Comparison of ENCODE assay signal across 11 cellular contexts in the genomic region with DNA sequence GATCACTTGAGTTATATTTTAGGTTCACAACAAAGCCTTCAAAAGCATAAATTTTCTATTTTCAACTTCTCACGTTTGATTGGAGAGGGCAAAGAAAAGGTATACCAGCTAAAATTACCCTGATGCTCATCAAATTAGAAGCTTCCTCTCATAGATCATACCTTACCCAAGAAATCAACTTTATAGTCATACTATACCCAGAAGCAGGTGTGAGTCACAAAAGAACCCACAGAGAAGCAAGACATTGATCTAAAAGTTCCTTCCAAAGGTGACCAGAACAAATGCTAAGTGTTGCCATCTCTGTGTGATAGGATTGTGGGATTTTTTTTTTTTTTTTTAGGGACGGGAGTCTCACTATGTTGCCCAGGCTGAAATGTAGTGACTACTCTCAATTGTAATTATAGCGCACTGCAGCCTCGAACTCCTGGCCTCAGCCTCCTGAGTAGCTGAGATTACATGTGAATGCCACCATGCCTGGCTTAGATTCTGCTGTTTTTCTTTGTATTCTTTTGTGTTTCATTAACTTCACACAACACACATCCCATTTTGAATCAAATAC. TPM values are rescaled to one million over a fixed set of nuclear protein-coding genes. Genes with fewer than 3 reads are reported as not detected.
A peak's percentile ranks its signal among the peaks of the same experiment; 100 is the strongest.
DNase-seq lines count a peak whose midpoint lies in the region; ATAC-seq, FAIRE-seq and TF ChIP-seq lines count a peak whose summit lies in the region.
"Had no signal": no experiment of that assay in that cellular context is flagged by ENCODE, and none has a peak within 500 bp of the region (broad histone marks: within the 10 kb centered on the region; RNA-seq: fewer than 3 reads in every experiment).

No MANE protein-coding gene starts in this region.

- H3K27ac ChIP-seq in HepG2 (ENCODE audit: extremely low read length, insufficient read depth, low read length): no peak overlapping the region
- no peak overlapping the region for H3K27ac ChIP-seq in right lobe of liver
- H3K27ac ChIP-seq in iPS-20b (ENCODE audit: low read length): no peak overlapping the region
- H3K27ac ChIP-seq in kidney (ENCODE audit: low read depth in 2 of 2, low read length in 2 of 2): no peak overlapping the region

- no peaks in the 10 kb centered on the region for H3K9me3 ChIP-seq in HepG2 (ENCODE audit: low read length)
- H3K9me3 ChIP-seq in right lobe of liver: no peaks in the 10 kb centered on the region
- no peaks in the 10 kb centered on the region for H3K9me3 ChIP-seq in iPS-20b (ENCODE audit: insufficient read depth, low read depth, low read length)
- no peaks in the 10 kb centered on the region for H3K9me3 ChIP-seq in kidney (ENCODE audit: control insufficient read depth in 1 of 2, low read length in 2 of 2)
- H3K9me3 ChIP-seq: BE2C had no signal

- DNase-seq in HepG2 (ENCODE audit: low spot score) (no peak), right lobe of liver (no peak), WTC11 (ENCODE audit: low spot score) (no peak), kidney (no peak), NCI-H1694 (lab: John Stamatoyannopoulos, UW) (no peak), NCI-H1105 (lab: John Stamatoyannopoulos, UW) (no peak)
- DNase-seq: BE2C, NCI-H1436 had no signal

- no peaks in the 10 kb centered on the region for H3K9me3 Mint-ChIP-seq in WTC11

- no TSS peak for BruUV-seq in HepG2 (replicated peaks; lab: Mats Ljungman, UMichigan)

- intact Hi-C loops in HepG2 (cut with micrococcal nuclease; ENCODE audit: unreplicated experiment): no loop called here
- intact Hi-C loops in right lobe of liver (cut with DNase I): no loop called here
- intact Hi-C loops in kidney (cut with DNase I): no loop called here

- H3K36me3 ChIP-seq in HepG2 (replicated peaks in 1 of 2; ENCODE audit: control insufficient read depth in 1 of 2, insufficient read depth in 2 of 2, low read length in 2 of 2): peaks cover 18 to 54% of the 10 kb centered on the region in 2 experiments
- peaks cover 0 to 23% (median 16%) of the 10 kb centered on the region in 4 donors for H3K36me3 ChIP-seq in right lobe of liver
- H3K36me3 ChIP-seq in iPS-20b (ENCODE audit: insufficient read depth, low read depth, low read length): peaks cover 58% of the 10 kb centered on the region
- peaks cover 12 to 16% of the 10 kb centered on the region in 2 donors for H3K36me3 ChIP-seq in kidney (ENCODE audit: control insufficient read depth in 1 of 2, insufficient read depth in 2 of 2, low read length in 2 of 2)

- CTCF ChIA-PET in HepG2 (lab: Yijun Ruan, JAX; ENCODE audit: low intra/inter-chr PET ratio, low total read pairs): no interaction called here
- CTCF ChIA-PET in WTC11 (lab: Charles Lee): interaction anchor here (0.7 kb wide), 1 partner anchor 147 kb away, joined by 4 read pairs; no protein-coding TSS in a partner anchor

- peak overlapping the region; percentile 47 for H3K4me3 Mint-ChIP-seq in WTC11

- FAIRE-seq in HepG2 (lab: Jason Lieb, UNC) (no peak), kidney (lab: Jason Lieb, UNC) (no peak)
- FAIRE-seq: urothelium cell line had no signal

- 86% methylated on average over 4 of the region's 4 CpGs for WGBS in HepG2 (ENCODE audit: low lambda C conversion rate)
- 86% methylated on average over 4 of the region's 4 CpGs for WGBS in right lobe of liver (ENCODE audit: insufficient coverage, low coverage, low lambda C conversion rate, missing lambda C conversion rate)

- H3K27ac Mint-ChIP-seq in WTC11: peak overlapping the region; percentile 37

- peaks cover 38% of the 10 kb centered on the region for H3K4me1 Mint-ChIP-seq in WTC11

- H3K36me3 Mint-ChIP-seq in WTC11: peaks cover 54% of the 10 kb centered on the region

- POLR2A ChIA-PET in HepG2 (lab: Yijun Ruan, JAX) (interaction anchor here (0.6 to 1.5 kb wide), 6 partner anchors 8 to 665 kb away, joined by 3 to 6 read pairs (median 4); a partner anchor contains a TSS), WTC11 (lab: Charles Lee) (interaction anchor here (1.1 kb wide), 1 partner anchor 8 kb away, joined by 3 read pairs; no protein-coding TSS in a partner anchor)

- TF ChIP-seq POLR2A in HepG2 (IDR thresholded peaks at IDR 0.05; ENCODE audit: insufficient read depth in 1 of 2, low read depth in 2 of 2, low read length in 2 of 2) (no peak; a peak in 1 of 4 replicates), right lobe of liver (IDR thresholded peaks at IDR 0.05) (no peak)

- in situ Hi-C loops in HepG2 (cut with HindIII; ENCODE audit: extremely low pct_ligation_motif_present, low pct_unique_long_range_greater_than_20kb): no loop called here

- TF ChIP-seq RAD21 in HepG2 (CRISPR knock-in tag; IDR thresholded peaks at IDR 0.05): no peak

- TF ChIP-seq CTCF in HepG2 (CRISPR knock-in tag; IDR thresholded peaks at IDR 0.05) (no peak), right lobe of liver (IDR thresholded peaks at IDR 0.05) (no peak), WTC11 (IDR thresholded peaks at IDR 0.05) (no peak), kidney (IDR thresholded peaks at IDR 0.05; ENCODE audit: borderline replicate concordance, extremely low read depth, insufficient read depth) (no peak)

- no peak for ATAC-seq in HepG2
- ATAC-seq in right lobe of liver: no peak
- no peak for ATAC-seq in WTC11
- ATAC-seq in GM19035 (IDR thresholded peaks at IDR 0.05; ENCODE audit: unreplicated experiment): no peak

- no peak overlapping the region for H2AFZ ChIP-seq in HepG2 (ENCODE audit: low read length)

- H4K20me1 ChIP-seq in HepG2 (ENCODE audit: insufficient read depth, low read length): peaks cover 76% of the 10 kb centered on the region

- H3K4me1 ChIP-seq in HepG2 (ENCODE audit: insufficient read depth, low read length): peaks cover 66% of the 10 kb centered on the region
- H3K4me1 ChIP-seq in right lobe of liver: peaks cover 0 to 31% (median 15%) of the 10 kb centered on the region in 4 donors
- no peaks in the 10 kb centered on the region; the same call in 1 of the 2 replicates for H3K4me1 ChIP-seq in iPS-20b (ENCODE audit: insufficient read depth, low read length)
- H3K4me1 ChIP-seq in kidney (ENCODE audit: control insufficient read depth in 1 of 2, insufficient read depth in 1 of 2, low read depth in 1 of 2, low read length in 2 of 2): peaks cover 9 to 16% of the 10 kb centered on the region in 2 donors
- H3K4me1 ChIP-seq: BE2C had no signal

- peaks cover 0 to 4% of the 10 kb centered on the region in 2 experiments; a peak in 1 of 5 replicates for H3K27me3 ChIP-seq in HepG2 (ENCODE audit: control insufficient read depth in 1 of 2, insufficient read depth in 2 of 2, low read length in 2 of 2)
- no peaks in the 10 kb centered on the region for H3K27me3 ChIP-seq in right lobe of liver
- no peaks in the 10 kb centered on the region for H3K27me3 ChIP-seq in iPS-20b (ENCODE audit: insufficient read depth, low read length)
- H3K27me3 ChIP-seq: BE2C had no signal

- TF ChIP-seq EP300 in HepG2 (IDR thresholded peaks at IDR 0.05; ENCODE audit: low read depth in 2 of 2, low read length in 2 of 2) (no peak), HepG2 (CRISPR knock-in tag; IDR thresholded peaks at IDR 0.05; ENCODE audit: borderline replicate concordance) (no peak)

- peaks cover 81% of the 10 kb centered on the region for H3K79me2 ChIP-seq in HepG2 (ENCODE audit: insufficient read depth, low read length)

- H3K9ac ChIP-seq in HepG2 (ENCODE audit: insufficient read depth, low read depth, low read length): peak overlapping the region; percentile 35; the same call in 1 of the 2 replicates
- no peak overlapping the region for H3K9ac ChIP-seq in iPS-20b (ENCODE audit: low read depth, low read length)
- no peak overlapping the region for H3K9ac ChIP-seq in kidney (ENCODE audit: low read length in 2 of 2)

- peaks cover 2% of the 10 kb centered on the region; the same call in 1 of the 2 replicates for H3K27me3 Mint-ChIP-seq in WTC11 (ENCODE audit: low read depth)

- peak overlapping the region; percentile 85 for H3K4me2 ChIP-seq in HepG2 (ENCODE audit: low read depth, low read length)

- peak overlapping the region in 2 of 3 experiments; percentile 17 to 23; a peak in 2 of 6 replicates for H3K4me3 ChIP-seq in HepG2 (replicated peaks in 1 of 3; ENCODE audit: insufficient read depth in 1 of 3, low read depth in 2 of 3, low read length in 3 of 3)
- no peak overlapping the region for H3K4me3 ChIP-seq in right lobe of liver
- H3K4me3 ChIP-seq in iPS-20b (ENCODE audit: low read length): peak overlapping the region; percentile 39; the same call in 1 of the 2 replicates
- H3K4me3 ChIP-seq in kidney (ENCODE audit: low read length in 2 of 2): no peak overlapping the region

TF ChIP-seq in HepG2, 621 proteins besides CTCF, POLR2A, EP300 and RAD21 (continues in another document):
- TF ChIP-seq JUN (CRISPR knock-in tag; IDR thresholded peaks at IDR 0.05): no peak
- TF ChIP-seq RXRB (CRISPR knock-in tag; IDR thresholded peaks at IDR 0.05; ENCODE audit: borderline replicate concordance): 0 out of 2 replicates have a peak, but pooled peaks have one; percentile 7

TF ChIP-seq in WTC11, 78 proteins besides CTCF, POLR2A, EP300 and RAD21 (continues in another document):
- TF ChIP-seq ZNF121 (CRISPR knock-in tag; IDR thresholded peaks at IDR 0.05): peak; percentile 32; the same call in 1 of the 2 replicates

RNA-seq across cellular contexts. Expression of a gene that starts 3.3 kb away (rescaled TPM):
- total RNA-seq in HepG2 (2016; rRNA removed; fragmentation: Illumina TruSeq; extraction: Trizol): 213 and 316 TPM in 2 replicates
- 51.0 and 51.7 TPM in 2 replicates for total RNA-seq in HepG2 (2016; cell fraction: cytosol; rRNA removed; fragmentation: Illumina TruSeq; extraction: Trizol; ENCODE audit: low read depth)
- total RNA-seq in HepG2 (2016; cell fraction: insoluble cytoplasmic fraction; rRNA removed; fragmentation: Illumina TruSeq; extraction: Trizol): 208 and 329 TPM in 2 replicates
- 97.8 and 98.8 TPM in 2 replicates for total RNA-seq in HepG2 (2016; cell fraction: membrane; rRNA removed; fragmentation: Illumina TruSeq; extraction: Trizol)
- total RNA-seq in HepG2 (2016; cell fraction: nucleus; rRNA removed; fragmentation: Illumina TruSeq; extraction: Trizol): 76.0 and 84.1 TPM in 2 replicates
- polyA plus RNA-seq in HepG2 (2011; rRNA removed): 102 and 126 TPM in 2 replicates
- polyA plus RNA-seq in HepG2 (2011; cell fraction: cytosol; rRNA removed): 63.0 and 92.8 TPM in 2 replicates
- 22.9 and 30.3 TPM in 2 replicates for polyA plus RNA-seq in HepG2 (2011; cell fraction: nucleus; rRNA removed)
- polyA plus RNA-seq in HepG2 (2012): 143 and 178 TPM in 2 replicates
- 36.0 and 36.2 TPM in 2 replicates for polyA plus RNA-seq in HepG2 (2016; cell fraction: cytosol; fragmentation: Illumina TruSeq; extraction: Trizol; ENCODE audit: low read depth)
- polyA plus RNA-seq in HepG2 (2016; cell fraction: insoluble cytoplasmic fraction; fragmentation: Illumina TruSeq; extraction: Trizol; ENCODE audit: low read depth): 299 and 317 TPM in 2 replicates
- 66.5 and 67.3 TPM in 2 replicates for polyA plus RNA-seq in HepG2 (2016; cell fraction: membrane; fragmentation: Illumina TruSeq; extraction: Trizol; ENCODE audit: low read depth)
- polyA plus RNA-seq in HepG2 (2016; cell fraction: nucleus; fragmentation: Illumina TruSeq; extraction: Trizol; ENCODE audit: insufficient read depth, low read depth): 111 and 114 TPM in 2 replicates
- polyA minus RNA-seq in HepG2 (2011; rRNA and poly(A)+ RNA removed; ENCODE audit: low replicate concordance): 27.1 and 39.1 TPM in 2 replicates
- polyA minus RNA-seq in HepG2 (2011; cell fraction: cytosol; rRNA and poly(A)+ RNA removed): 55.0 and 56.6 TPM in 2 replicates
- 34.4 and 37.0 TPM in 2 replicates for polyA minus RNA-seq in HepG2 (2011; cell fraction: nucleus; rRNA and poly(A)+ RNA removed)
- 10 to 100 TPM; 16.7 to 50.6 (median 30.8) TPM for total RNA-seq in right lobe of liver
- 103 to 124 TPM (median 104 TPM) in 3 replicates for total RNA-seq in WTC11 (2021)
- total RNA-seq in kidney: 51.2 TPM
- 60.3 TPM for polyA plus RNA-seq in kidney (ENCODE audit: insufficient read depth, low read depth, low replicate concordance)

Comparison
In these comparisons a context has a peak if more than half of its experiments do, and no peak if none do; other contexts are left out.
1. H3K4me3 ChIP-seq: peak in HepG2 (2 of 3) and iPS-20b (single experiment); none in right lobe of liver (0 of 3) and kidney (0 of 2).